In genomic region chrX:68146054-68146453, GRCh38 we compare ENCODE assay signal across 8 cellular contexts.
A peak's percentile ranks its signal among the peaks of the same experiment; 100 is the strongest.
DNase-seq lines count a peak whose midpoint lies in the region; ATAC-seq, FAIRE-seq and TF ChIP-seq lines count a peak whose summit lies in the region.

No MANE protein-coding gene starts in this region.

- no peaks in the 10 kb centered on the region for H3K9me3 ChIP-seq in tibial artery

- FAIRE-seq in endometrium (lab: Jason Lieb, UNC): peak; percentile 57

- no peak overlapping the region for H3K4me3 ChIP-seq in tibial artery

- DNase-seq in DMS79 treated with DMSO at 0.1 percent for 48 hours (lab: John Stamatoyannopoulos, UW) (peak; percentile 6), DMS79 (lab: John Stamatoyannopoulos, UW) (no peak), NCI-H774 (lab: John Stamatoyannopoulos, UW) (peak; percentile 5), renal cortical epithelial cell (ENCODE audit: low read depth) (peak; percentile 58), tibial artery (no peak), LoVo (ENCODE audit: low spot score) (no peak)

- H3K27me3 ChIP-seq in tibial artery: no peaks in the 10 kb centered on the region

- no peaks in the 10 kb centered on the region for H3K36me3 ChIP-seq in tibial artery

- intact Hi-C loops in tibial artery (cut with DNase I; ENCODE audit: low total_unique reads): no loop called here

- peak in 1 of 2 experiments; percentile 9 for TF ChIP-seq CTCF in tibial artery (IDR thresholded peaks at IDR 0.05)

- ATAC-seq in HG03460 (IDR thresholded peaks at IDR 0.05; ENCODE audit: unreplicated experiment): no peak

- no peak overlapping the region for H3K27ac ChIP-seq in tibial artery

- H3K4me1 ChIP-seq in tibial artery: no peaks in the 10 kb centered on the region

Comparison
In these comparisons a context has a peak if more than half of its experiments do, and no peak if none do; other contexts are left out.
1. DNase-seq: peak in DMS79 treated with DMSO at 0.1 percent for 48 hours (single experiment), NCI-H774 (single experiment) and renal cortical epithelial cell (single experiment); none in DMS79 (single experiment), tibial artery (0 of 2) and LoVo (single experiment).